11 cellular contexts compared by ENCODE assay signal in the genomic region with DNA sequence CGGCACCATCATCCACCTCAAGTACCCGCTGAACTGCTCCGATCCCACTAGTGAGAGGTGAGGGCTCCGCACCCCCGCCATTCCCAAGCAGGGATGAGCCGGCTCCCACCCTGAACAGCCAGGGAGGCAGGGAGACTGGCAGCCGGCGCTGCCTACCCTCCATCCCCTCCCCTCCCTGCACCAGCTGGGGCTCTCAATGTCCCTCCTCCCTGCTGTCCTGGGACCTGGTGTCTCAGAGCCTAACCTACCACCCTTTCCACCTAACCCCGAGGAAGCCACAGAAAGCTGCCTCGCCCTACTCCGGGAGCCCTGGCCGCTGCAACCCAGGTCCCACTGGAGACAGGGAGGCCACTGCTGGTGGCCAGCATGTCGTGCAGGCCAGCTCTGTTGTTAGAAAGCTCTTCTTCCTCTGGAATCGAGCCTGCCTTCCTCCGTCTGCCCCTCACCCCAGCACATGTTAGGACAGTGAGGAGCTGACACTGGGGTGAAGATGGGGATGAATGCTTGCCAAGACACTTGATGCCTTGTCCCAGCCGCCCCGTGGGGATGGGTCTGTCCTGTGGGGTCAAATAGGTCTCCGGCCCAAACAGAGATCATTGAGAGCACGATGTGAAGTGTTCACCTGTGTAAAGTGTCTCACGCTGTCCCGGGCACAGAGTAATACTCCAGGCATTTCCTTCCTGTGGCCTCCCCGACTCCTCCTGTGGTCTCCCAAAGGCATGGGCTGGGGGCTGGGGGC. TPM values are rescaled to one million over a fixed set of nuclear protein-coding genes. Genes with fewer than 3 reads are reported as not detected.
DNase-seq lines count a peak whose midpoint lies in the region; ATAC-seq, FAIRE-seq and TF ChIP-seq lines count a peak whose summit lies in the region.
"Had no signal": no experiment of that assay in that cellular context is flagged by ENCODE, and none has a peak within 500 bp of the region (broad histone marks: within the 10 kb centered on the region; RNA-seq: fewer than 3 reads in every experiment).

No MANE protein-coding gene starts in this region.

- H3K4me3 ChIP-seq in GM08714 (ENCODE audit: low read length) (peak overlapping the region; percentile 90), NT2/D1 (ENCODE audit: insufficient read length, low read depth) (no peak overlapping the region), dorsolateral prefrontal cortex (peak overlapping the region in 47 of 59 donors; percentile 1 to 57 (median 37)), pancreas (peak overlapping the region in 1 of 4 donors; percentile 38)

- H3K36me3 ChIP-seq in NT2/D1 (ENCODE audit: insufficient read depth, insufficient read length, low read length) (peaks cover 8% of the 10 kb centered on the region), pancreas (no peaks in the 10 kb centered on the region)

- 82 to 84% methylated on average over 21 to 22 of the region's 22 CpGs for WGBS in pancreas, 2 donors

- H3K27ac ChIP-seq in dorsolateral prefrontal cortex (peak overlapping the region in 37 of 59 donors; percentile 1 to 82 (median 59)), pancreas (peak overlapping the region in 2 of 4 donors; percentile 17 to 53)
- H3K27ac ChIP-seq: epithelial cell of prostate had no signal

- ATAC-seq in pancreas (no peak), GM21447 (IDR thresholded peaks at IDR 0.05; ENCODE audit: unreplicated experiment) (no peak)

- H3K9me3 ChIP-seq in NT2/D1 (ENCODE audit: insufficient read depth, low read length) (no peaks in the 10 kb centered on the region), pancreas (no peaks in the 10 kb centered on the region)

- TF ChIP-seq CTCF in dorsolateral prefrontal cortex (IDR thresholded peaks at IDR 0.05 in 54 of 56, conservative IDR thresholded peaks at IDR 0.05 in 2 of 56; ENCODE audit: low read depth in 1 of 56, partially characterized antibody in 56 of 56) (no peak), pancreas (IDR thresholded peaks at IDR 0.05) (no peak)

- DNase-seq in NT2/D1 (ENCODE audit: low read depth, low spot score) (no peak), dorsolateral prefrontal cortex (no peak), pancreas (peak in 4 of 6 donors; percentile 18 to 67 (median 31)), foreskin melanocyte (no peak), AG20443 (ENCODE audit: low spot score) (no peak), glomerular visceral epithelial cell (ENCODE audit: extremely low spot score) (no peak)
- DNase-seq: NCI-H2171, nucleus accumbens had no signal

- H3K9ac ChIP-seq in NT2/D1 (ENCODE audit: insufficient read length, low read depth), result peak overlapping the region; percentile 39

- intact Hi-C loops in dorsolateral prefrontal cortex (cut with DNase I) (no loop called here), pancreas (cut with DNase I) (no loop called here)

- H3K4me1 ChIP-seq in NT2/D1 (ENCODE audit: insufficient read depth, insufficient read length), result peaks cover 28% of the 10 kb centered on the region
- H3K4me1 ChIP-seq in pancreas, result peaks cover 0 to 3% (median 0%) of the 10 kb centered on the region in 3 donors

- H3K27me3 ChIP-seq in NT2/D1 (ENCODE audit: insufficient read depth, insufficient read length) (no peaks in the 10 kb centered on the region), dorsolateral prefrontal cortex (no peaks in the 10 kb centered on the region), pancreas (no peaks in the 10 kb centered on the region)

- no peak for FAIRE-seq in pancreas (lab: Jason Lieb, UNC)

RNA-seq across cellular contexts. Expression of a gene that starts 1.1 kb away (rescaled TPM):
- 10 to 100 TPM in 52 of 120 experiments, 1 to 10 TPM in 68; 2.6 to 25.6 (median 9.2) TPM for total RNA-seq in dorsolateral prefrontal cortex
- total RNA-seq in pancreas, result 10 to 100 TPM; 13.3 to 37.9 (median 17.8) TPM
- polyA plus RNA-seq in pancreas, result 10 to 100 TPM; 48.7 to 53.1 TPM

RNA-seq across cellular contexts. Expression of a gene that starts 8.5 kb away (rescaled TPM):
- total RNA-seq in dorsolateral prefrontal cortex (100 to 1,000 TPM; 102 to 287 (median 162) TPM), pancreas (100 to 1,000 TPM in 2 of 6 donors, 10 to 100 TPM in 4; 86.8 to 154 (median 97.6) TPM)
- 100 to 1,000 TPM; 176 to 314 TPM for polyA plus RNA-seq in pancreas

RNA-seq across cellular contexts. Expression of a gene that starts 8.7 kb away (rescaled TPM):
- total RNA-seq in dorsolateral prefrontal cortex, result not detected
- not detected for total RNA-seq in pancreas
- polyA plus RNA-seq in pancreas, result not detected

RNA-seq across cellular contexts. Expression of a gene that starts 18.2 kb away (rescaled TPM):
- total RNA-seq in dorsolateral prefrontal cortex, result 100 to 1,000 TPM in 11 of 120 experiments, 10 to 100 TPM in 109; 56.3 to 112 (median 85.1) TPM
- total RNA-seq in pancreas, result 100 to 1,000 TPM in 3 of 6 donors, 10 to 100 TPM in 3; 79.7 to 139 (median 101) TPM
- polyA plus RNA-seq in pancreas, result 10 to 100 TPM; 74.7 to 91.9 TPM

RNA-seq across cellular contexts. Expression of a gene that starts 18.4 kb away (rescaled TPM):
- 10 to 100 TPM; 17.2 to 38.2 (median 26.5) TPM for total RNA-seq in dorsolateral prefrontal cortex
- total RNA-seq in pancreas, result 10 to 100 TPM in 5 of 6 donors, 1 to 10 TPM in 1; 8.9 to 20.2 (median 17.0) TPM
- polyA plus RNA-seq in pancreas, result 10 to 100 TPM in 1 of 2 donors, 1 to 10 TPM in 1; 9.4 to 12.9 TPM

Comparison
In these comparisons a context has a peak if more than half of its experiments do, and no peak if none do; other contexts are left out.
1. DNase-seq: peak in pancreas (4 of 6); none in NT2/D1 (single experiment), dorsolateral prefrontal cortex (0 of 10), foreskin melanocyte (single experiment), AG20443 (single experiment) and glomerular visceral epithelial cell (single experiment).